ENCODE assay signal across 2 cellular contexts in genomic region chr13:66558511-66558910, GRCh38.
TF ChIP-seq lines count a peak whose summit lies in the region.

No MANE protein-coding gene starts in this region.

TF ChIP-seq in GM23338, 12 proteins besides CTCF, POLR2A, EP300 and RAD21:
- no peak for TF ChIP-seq REST (IDR thresholded peaks at IDR 0.05; ENCODE audit: unreplicated experiment)
- TF ChIP-seq CREB1 (CRISPR knock-in tag; IDR thresholded peaks at IDR 0.05; ENCODE audit: low read depth): no peak
- TF ChIP-seq ZNF114 (CRISPR knock-in tag; IDR thresholded peaks at IDR 0.05): no peak
- no peak for TF ChIP-seq ZNF331 (CRISPR knock-in tag; IDR thresholded peaks at IDR 0.05; ENCODE audit: low read depth)
- TF ChIP-seq ETS1 (IDR thresholded peaks at IDR 0.05): no peak
- no peak for TF ChIP-seq EZH2 (IDR thresholded peaks at IDR 0.05; ENCODE audit: low read depth, unreplicated experiment)
- no peak for TF ChIP-seq NANOG (IDR thresholded peaks at IDR 0.05; ENCODE audit: borderline replicate concordance)
- TF ChIP-seq EZH2phosphoT487 (IDR thresholded peaks at IDR 0.05; ENCODE audit: unreplicated experiment): no peak
- no peak for TF ChIP-seq STAT1 (IDR thresholded peaks at IDR 0.05; ENCODE audit: unreplicated experiment)
- TF ChIP-seq POLR2AphosphoS5 (IDR thresholded peaks at IDR 0.05; ENCODE audit: low read depth): no peak
- TF ChIP-seq JUNB (IDR thresholded peaks at IDR 0.05; ENCODE audit: unreplicated experiment): no peak

TF ChIP-seq in K562, 482 proteins besides CTCF, POLR2A, EP300 and RAD21:
- TF ChIP-seq ZNF318 (IDR thresholded peaks at IDR 0.05; ENCODE audit: borderline replicate concordance in 1 of 2, low read depth in 1 of 2): no peak
- no peak for TF ChIP-seq CREB5 (CRISPR knock-in tag; IDR thresholded peaks at IDR 0.05)
- 0 out of 2 replicates have a peak, but pooled peaks have one; percentile 38 for TF ChIP-seq NFE2 (IDR thresholded peaks at IDR 0.05; ENCODE audit: low read depth)
- TF ChIP-seq ZBTB11 (CRISPR knock-in tag; IDR thresholded peaks at IDR 0.05): no peak
- no peak for TF ChIP-seq SNRNP70 (optimal IDR thresholded peaks at IDR 0.05; ENCODE audit: low read depth, low read length)
- TF ChIP-seq MAFG (tag; conservative IDR thresholded peaks at IDR 0.05): peak; percentile 23; the same call in 1 of the 2 replicates
- TF ChIP-seq RFX7 (CRISPR knock-in tag; IDR thresholded peaks at IDR 0.05): no peak
- no peak for TF ChIP-seq GTF2A2 (tag; IDR thresholded peaks at IDR 0.05)
